8 cellular contexts compared by ENCODE assay signal in genomic region chr10:63573068-63573697, GRCh38. TPM values are rescaled to one million over a fixed set of nuclear protein-coding genes. Genes with fewer than 3 reads are reported as not detected.
DNase-seq lines count a peak whose midpoint lies in the region; ATAC-seq and TF ChIP-seq lines count a peak whose summit lies in the region.

No MANE protein-coding gene starts in this region.

- DNase-seq in CD14-positive monocyte (ENCODE audit: low spot score) (no peak), astrocyte of the spinal cord (ENCODE audit: low read depth, low spot score) (peak; percentile 87), left kidney (ENCODE audit: low read depth, low spot score) (peak; percentile 46), vagina (ENCODE audit: extremely low spot score in 2 of 2) (no peak), RKO (ENCODE audit: low spot score) (no peak), foreskin keratinocyte (no peak)

- no peak overlapping the region for H3K4me3 Mint-ChIP-seq in CD14-positive monocyte

- 38% methylated on average over 2 of the region's 3 CpGs for WGBS in HUES64

- H3K27ac ChIP-seq in HUES64 (ENCODE audit: low read depth, low read length) = peak overlapping the region; percentile 77
- peak overlapping the region; percentile 56 for H3K27ac ChIP-seq in vagina
- H3K27ac ChIP-seq in foreskin keratinocyte = no peak overlapping the region

- no peaks in the 10 kb centered on the region for H3K27me3 Mint-ChIP-seq in CD14-positive monocyte (ENCODE audit: low read depth in 3 of 3)

- H3K36me3 Mint-ChIP-seq in CD14-positive monocyte = peaks cover 24 to 41% of the 10 kb centered on the region in 2 donors

- peak overlapping the region in 5 of 7 donors; percentile 51 to 85 (median 54) for H3K27ac Mint-ChIP-seq in CD14-positive monocyte

- TF ChIP-seq CTCF in CD14-positive monocyte (IDR thresholded peaks at IDR 0.05) (no peak), astrocyte of the spinal cord (IDR thresholded peaks at IDR 0.05; ENCODE audit: low read depth, low read length) (no peak), vagina (IDR thresholded peaks at IDR 0.05) (no peak), foreskin keratinocyte (conservative IDR thresholded peaks at IDR 0.05) (no peak)

- H3K9ac ChIP-seq in HUES64 (ENCODE audit: low read depth, low read length) = peak overlapping the region; percentile 23; the same call in 1 of the 2 replicates

- H3K9me3 ChIP-seq in HUES64 (ENCODE audit: insufficient read depth, low read depth, low read length) (no peaks in the 10 kb centered on the region), vagina (no peaks in the 10 kb centered on the region)

- TF ChIP-seq POLR2A in vagina (IDR thresholded peaks at IDR 0.05) = no peak

- H3K4me1 ChIP-seq in HUES64 (ENCODE audit: insufficient read depth, low read length) (peaks cover 19% of the 10 kb centered on the region), vagina (peaks cover 27% of the 10 kb centered on the region), foreskin keratinocyte (no peaks in the 10 kb centered on the region)

- peaks cover 0 to 3% (median 0%) of the 10 kb centered on the region in 7 donors for H3K9me3 Mint-ChIP-seq in CD14-positive monocyte

- H3K27me3 ChIP-seq in HUES64 (ENCODE audit: insufficient read depth, low read length) (no peaks in the 10 kb centered on the region), vagina (no peaks in the 10 kb centered on the region), foreskin keratinocyte (no peaks in the 10 kb centered on the region)

- H3K4me3 ChIP-seq in HUES64 (ENCODE audit: low read length) (no peak overlapping the region), astrocyte of the spinal cord (ENCODE audit: low read depth, low read length) (no peak overlapping the region), vagina (no peak overlapping the region)

- ATAC-seq in foreskin keratinocyte (no peak), GM18511 (IDR thresholded peaks at IDR 0.05; ENCODE audit: unreplicated experiment) (no peak)

- in situ Hi-C loops in astrocyte of the spinal cord (cut with HindIII; ENCODE audit: low sequenced_read_pairs) = no loop called here

- intact Hi-C loops in CD14-positive monocyte (cut with micrococcal nuclease) = no loop called here
- intact Hi-C loops in vagina (cut with DNase I) = no loop called here

- H3K4me1 Mint-ChIP-seq in CD14-positive monocyte = peaks cover 5% of the 10 kb centered on the region

- peaks cover 26% of the 10 kb centered on the region for H3K36me3 ChIP-seq in HUES64 (ENCODE audit: insufficient read depth, low read length)
- H3K36me3 ChIP-seq in vagina = no peaks in the 10 kb centered on the region

RNA-seq across cellular contexts. Expression of gene REEP3, which starts 52.0 kb away (rescaled TPM):
- 10 to 100 TPM; 17.7 TPM for polyA plus RNA-seq in CD14-positive monocyte
- 13.1 TPM for polyA plus RNA-seq in HUES64 (2013, experiment 1 of 2)
- polyA plus RNA-seq in HUES64 (2013, experiment 2 of 2) = 16.8 TPM
- 41.0 TPM for total RNA-seq in vagina
- total RNA-seq in foreskin keratinocyte = 64.8 and 66.2 TPM in 2 replicates
- 20.7 and 22.9 TPM in 2 replicates for polyA plus RNA-seq in foreskin keratinocyte

Comparison
In these comparisons a context has a peak if more than half of its experiments do, and no peak if none do; other contexts are left out.
1. DNase-seq: peak in astrocyte of the spinal cord (single experiment) and left kidney (single experiment); none in CD14-positive monocyte (single experiment), vagina (0 of 2), RKO (single experiment) and foreskin keratinocyte (0 of 2).